In the genomic region with DNA sequence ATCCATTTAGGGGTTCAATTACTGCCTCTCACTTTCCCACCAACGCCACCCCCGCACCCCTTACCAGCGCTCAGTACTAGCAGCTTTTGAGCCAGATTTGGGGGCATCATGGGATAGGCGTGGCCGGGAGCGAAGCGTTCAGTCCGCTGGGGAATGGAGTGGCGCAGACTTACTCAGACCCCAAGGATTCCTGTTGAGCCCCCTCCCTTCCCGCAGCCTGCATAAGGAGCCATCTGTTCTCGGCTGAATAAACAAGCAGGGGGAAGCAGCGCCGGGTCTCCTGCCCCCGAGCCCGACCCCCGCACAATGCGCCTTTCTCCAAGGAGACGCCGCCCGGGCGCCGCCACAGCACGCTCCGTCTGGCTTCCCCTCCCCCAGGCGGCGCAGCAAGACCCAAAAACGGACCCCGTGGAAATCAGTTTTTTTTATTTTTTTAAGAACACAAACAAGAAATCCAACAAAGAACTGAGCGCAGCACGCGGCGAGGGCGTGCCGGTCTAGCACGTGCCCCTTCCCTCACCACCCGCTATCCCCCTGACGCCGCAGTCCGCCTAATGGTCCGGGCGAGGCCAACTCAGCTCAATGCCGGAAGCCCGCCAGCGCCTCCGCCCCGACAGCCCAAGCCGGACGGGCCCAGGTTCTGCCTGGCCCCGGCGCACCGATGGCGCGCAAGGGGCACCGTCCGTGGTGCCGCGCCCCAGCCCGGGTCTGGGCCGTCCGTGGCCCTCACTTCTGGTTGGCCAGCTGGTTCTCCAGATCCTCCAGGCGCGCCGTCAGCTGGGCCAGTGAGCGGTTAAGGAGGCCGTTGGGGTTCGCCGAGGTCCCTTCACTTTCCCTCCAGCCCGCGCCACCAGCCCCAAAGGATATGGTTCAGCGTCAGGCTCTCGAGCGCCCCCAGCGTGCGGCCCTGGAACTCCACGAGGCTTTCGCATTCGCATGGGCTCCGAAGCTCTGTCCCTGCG, we compare ENCODE assay signal across 7 cellular contexts. TPM values are rescaled to one million over a fixed set of nuclear protein-coding genes. Genes with fewer than 3 reads are reported as not detected.
A peak's percentile ranks its signal among the peaks of the same experiment; 100 is the strongest.
DNase-seq lines count a peak whose midpoint lies in the region; ATAC-seq, FAIRE-seq and TF ChIP-seq lines count a peak whose summit lies in the region.

No MANE protein-coding gene starts in this region.

- ATAC-seq in Right ventricle myocardium superior (ENCODE audit: poor library complexity), result peak; percentile 91
- ATAC-seq in pancreas, result peak; percentile 86 to 92 (median 92)

- 8% methylated on average over 66 to 79 of the region's 79 CpGs for WGBS in pancreas, 2 donors
- 3 to 5% methylated on average over 43 to 62 of the region's 79 CpGs for WGBS in thyroid gland, 2 donors

- no peaks in the 10 kb centered on the region for H3K9me3 ChIP-seq in pancreas
- no peaks in the 10 kb centered on the region for H3K9me3 ChIP-seq in thyroid gland

- H3K36me3 ChIP-seq in pancreas, result no peaks in the 10 kb centered on the region
- no peaks in the 10 kb centered on the region for H3K36me3 ChIP-seq in thyroid gland

- FAIRE-seq in GM12892 (lab: Jason Lieb, UNC), result no peak
- no peak for FAIRE-seq in pancreas (lab: Jason Lieb, UNC)

- H3K9me3 Mint-ChIP-seq in activated naive CD8-positive, alpha-beta T cell (ENCODE audit: low read depth), result no peaks in the 10 kb centered on the region

- H3K4me1 ChIP-seq in pancreas (peaks cover 0 to 5% (median 0%) of the 10 kb centered on the region in 3 donors), thyroid gland (peaks cover 7 to 9% of the 10 kb centered on the region in 2 donors)

- H3K27ac Mint-ChIP-seq in activated naive CD8-positive, alpha-beta T cell, result no peak overlapping the region

- peak overlapping the region; percentile 28 to 77 (median 54) for H3K4me3 ChIP-seq in pancreas
- H3K4me3 ChIP-seq in thyroid gland (replicated peaks in 1 of 3), result peak overlapping the region; percentile 5 to 46 (median 15)

- TF ChIP-seq CTCF in pancreas (IDR thresholded peaks at IDR 0.05) (peak; percentile 92 to 98 (median 96)), thyroid gland (IDR thresholded peaks at IDR 0.05) (peak; percentile 69 to 99 (median 85))

- intact Hi-C loops in Right ventricle myocardium superior (cut with DNase I) (loop anchor here (5.0 to 10.0 kb wide), 2 partner anchors 196 to 279 kb away; no protein-coding TSS in a partner anchor), pancreas (cut with DNase I) (loop anchor here in 1 of 3 donors (5.0 kb wide), 1 partner anchor 191 kb away; the partner anchor contains the start of gene KCNS1), thyroid gland (cut with DNase I) (no loop called here)

- H3K36me3 Mint-ChIP-seq in activated naive CD8-positive, alpha-beta T cell, result no peaks in the 10 kb centered on the region

- H3K27me3 Mint-ChIP-seq in activated naive CD8-positive, alpha-beta T cell, result peaks cover 14% of the 10 kb centered on the region

- DNase-seq in GM12892 (ENCODE audit: insufficient read length), result peak; percentile 67
- DNase-seq in Kasumi-1 (lab: John Stamatoyannopoulos, UW), result peak; percentile 34 to 51
- peak; percentile 79 for DNase-seq in SKM-1 treated with dmso at 0.1 percent for 144 hours (lab: John Stamatoyannopoulos, UW; ENCODE audit: unreplicated experiment)
- DNase-seq in Right ventricle myocardium superior, result peak; percentile 90
- peak; percentile 77 to 97 (median 88) for DNase-seq in pancreas
- peak; percentile 74 to 85 for DNase-seq in thyroid gland

- H3K4me1 Mint-ChIP-seq in activated naive CD8-positive, alpha-beta T cell (ENCODE audit: low read depth), result peaks cover 5% of the 10 kb centered on the region

- TF ChIP-seq POLR2A in GM12892 (IDR thresholded peaks at IDR 0.05; ENCODE audit: low read depth, low read length), result no peak
- no peak for TF ChIP-seq POLR2A in thyroid gland (IDR thresholded peaks at IDR 0.05)

- H3K27me3 ChIP-seq in pancreas, result no peaks in the 10 kb centered on the region
- H3K27me3 ChIP-seq in thyroid gland, result no peaks in the 10 kb centered on the region

- H3K4me3 Mint-ChIP-seq in activated naive CD8-positive, alpha-beta T cell, result peak overlapping the region; percentile 80

- H3K27ac ChIP-seq in pancreas (peak overlapping the region in 3 of 4 donors; percentile 48 to 69 (median 58)), thyroid gland (no peak overlapping the region)

RNA-seq across cellular contexts. Expression of gene RBPJL, which starts 13.3 kb away (rescaled TPM):
- polyA plus RNA-seq in GM12892 (2012; ENCODE audit: missing spikeins), result not detected
- total RNA-seq in Right ventricle myocardium superior (not detected), pancreas (100 to 1,000 TPM; 169 to 591 (median 427) TPM), thyroid gland (not detected)
- polyA plus RNA-seq in pancreas, result 1,000 to 10,000 TPM; 1,163 to 1,575 TPM

RNA-seq across cellular contexts. Expression of gene MATN4, which starts 14.8 kb away (rescaled TPM):
- not detected for polyA plus RNA-seq in GM12892 (2012; ENCODE audit: missing spikeins)
- total RNA-seq in Right ventricle myocardium superior (not detected), pancreas (1 to 10 TPM in 5 of 6 donors, under 1 TPM in 1; 0.89 to 6.4 (median 2.3) TPM), thyroid gland (1 to 10 TPM in 1 of 4 donors, not detected in 3; 1.2 TPM)
- 1 to 10 TPM; 1.5 to 3.1 TPM for polyA plus RNA-seq in pancreas

RNA-seq across cellular contexts. Expression of gene SLPI, which starts 39.0 kb away (rescaled TPM):
- not detected for polyA plus RNA-seq in GM12892 (2012; ENCODE audit: missing spikeins)
- total RNA-seq in Right ventricle myocardium superior, result 1.2 TPM
- 10 to 100 TPM in 4 of 6 donors, 1 to 10 TPM in 2; 4.4 to 51.1 (median 24.1) TPM for total RNA-seq in pancreas
- polyA plus RNA-seq in pancreas, result 10 to 100 TPM; 27.3 to 49.4 TPM
- total RNA-seq in thyroid gland, result 10 to 100 TPM in 3 of 4 donors, 1 to 10 TPM in 1; 3.0 to 52.4 (median 39.6) TPM

RNA-seq across cellular contexts. Expression of gene SDC4, which starts 54.9 kb away (rescaled TPM):
- polyA plus RNA-seq in GM12892 (2012; ENCODE audit: missing spikeins), result 3.3 TPM
- total RNA-seq in Right ventricle myocardium superior (80.7 TPM), pancreas (100 to 1,000 TPM in 2 of 6 donors, 10 to 100 TPM in 4; 50.9 to 208 (median 56.0) TPM), thyroid gland (100 to 1,000 TPM in 1 of 4 donors, 10 to 100 TPM in 3; 35.5 to 101 (median 63.3) TPM)
- 10 to 100 TPM; 48.2 to 54.8 TPM for polyA plus RNA-seq in pancreas

Comparison
In these comparisons a context has a peak if more than half of its experiments do, and no peak if none do; other contexts are left out.
1. H3K27ac ChIP-seq: peak in pancreas (3 of 4); none in thyroid gland (0 of 3).
2. RNA of gene RBPJL, which starts 13.3 kb away (total RNA-seq): 169 to 591 TPM in pancreas; not detected in Right ventricle myocardium superior (single experiment) and not detected in thyroid gland; every median in the first group is over 100 times any median in the second.
3. Peak in every context shown above with its lines, with median percentiles within 50 percentile points of each other: DNase-seq.